In the genomic region with DNA sequence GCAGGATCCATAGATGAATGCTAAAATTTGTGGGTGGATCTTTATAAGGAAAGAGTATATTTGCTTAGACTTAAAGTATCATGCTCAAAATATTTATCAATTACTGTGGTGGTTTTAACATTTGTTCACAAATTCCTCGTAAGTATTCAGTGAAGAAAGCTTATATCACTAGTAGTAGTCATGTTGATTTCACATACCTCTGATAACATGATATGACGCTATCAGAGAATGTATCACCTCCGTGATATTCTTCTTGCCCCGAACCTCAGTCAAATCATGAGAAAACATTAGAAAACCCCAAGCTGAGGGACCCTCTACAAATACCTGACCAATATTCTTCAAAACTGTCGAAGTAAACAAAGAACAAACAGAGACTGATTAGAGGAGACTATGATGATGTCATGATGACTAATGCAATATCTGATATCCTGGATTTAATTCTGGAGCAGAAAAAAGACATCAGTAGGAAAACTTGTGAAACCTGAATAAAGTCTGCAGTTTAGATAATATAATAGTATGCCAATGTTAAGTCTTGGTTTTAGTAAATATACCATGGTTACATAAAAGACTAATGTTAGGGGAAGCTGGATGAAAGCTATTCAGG, we compare ENCODE assay signal across 27 cellular contexts.
A peak's percentile ranks its signal among the peaks of the same experiment; 100 is the strongest.
DNase-seq lines count a peak whose midpoint lies in the region; ATAC-seq and TF ChIP-seq lines count a peak whose summit lies in the region.
"Had no signal": no experiment of that assay in that cellular context is flagged by ENCODE, and none has a peak within 500 bp of the region (broad histone marks: within the 10 kb centered on the region; RNA-seq: fewer than 3 reads in every experiment).

No MANE protein-coding gene starts in this region.

- no peak overlapping the region for H3K27ac Mint-ChIP-seq in chondrocyte (ENCODE audit: unreplicated experiment)
- H3K27ac Mint-ChIP-seq: activated CD8-positive, alpha-beta memory T cell treated with anti-CD3 and anti-CD28 coated beads, Interleukin-2, amount 10 ng/mL, durations not matched to agents 7 days and 5 days; activated naive CD8-positive, alpha-beta T cell treated with anti-CD3 and anti-CD28 coated beads for 36 hours; CD4-positive, alpha-beta T cell; neural progenitor cell; stimulated activated memory B cell treated with anti-CD40 and anti-IgM and Interleukin-4, amounts not matched to agents 10 μg/mL and 1 μg/mL and 100 μg/mL, for 72 hours; T-cell had no signal

- H3K4me3 ChIP-seq in fibroblast of the aortic adventitia (ENCODE audit: low read depth, low read length): no peak overlapping the region
- H3K4me3 ChIP-seq: cardiac muscle cell, dorsolateral prefrontal cortex, neural progenitor cell, prostate gland, testis had no signal

- H3K36me3 Mint-ChIP-seq in chondrocyte (ENCODE audit: low read depth): peaks cover 6% of the 10 kb centered on the region
- H3K36me3 Mint-ChIP-seq: activated CD8-positive, alpha-beta memory T cell treated with anti-CD3 and anti-CD28 coated beads, Interleukin-2, amount 10 ng/mL, durations not matched to agents 7 days and 5 days; neural progenitor cell had no signal

- no peak for TF ChIP-seq CTCF in fibroblast of the aortic adventitia (IDR thresholded peaks at IDR 0.05; ENCODE audit: insufficient read depth, low read length)
- no peak for TF ChIP-seq CTCF in chondrocyte (IDR thresholded peaks at IDR 0.05)

- ATAC-seq in GM19395 (IDR thresholded peaks at IDR 0.05; ENCODE audit: unreplicated experiment): no peak
- ATAC-seq: activated CD8-positive, alpha-beta memory T cell treated with anti-CD3 and anti-CD28 coated beads, Interleukin-2, amount 10 ng/mL, durations not matched to agents 7 days and 5 days; left ventricle myocardium superior; Right ventricle myocardium inferior; stimulated activated memory B cell treated with anti-CD40 and anti-IgM and Interleukin-4, amounts not matched to agents 10 μg/mL and 1 μg/mL and 100 μg/mL, for 72 hours; T-cell had no signal

- no peaks in the 10 kb centered on the region for H3K27me3 Mint-ChIP-seq in chondrocyte (ENCODE audit: low read depth)
- H3K27me3 Mint-ChIP-seq: activated CD8-positive, alpha-beta memory T cell treated with anti-CD3 and anti-CD28 coated beads, Interleukin-2, amount 10 ng/mL, durations not matched to agents 7 days and 5 days; activated naive CD8-positive, alpha-beta T cell treated with anti-CD3 and anti-CD28 coated beads for 36 hours; CD4-positive, alpha-beta T cell; stimulated activated memory B cell treated with anti-CD40 and anti-IgM and Interleukin-4, amounts not matched to agents 10 μg/mL and 1 μg/mL and 100 μg/mL, for 72 hours had no signal

- DNase-seq in EL: peak; percentile 11
- DNase-seq in LHCN-M2 (ENCODE audit: low read depth): peak; percentile 29
- peak; percentile 21 for DNase-seq in astrocyte of the hippocampus (ENCODE audit: low read depth, low spot score)
- peak; percentile 31 for DNase-seq in fibroblast of the aortic adventitia (ENCODE audit: low read depth)
- DNase-seq in NCI-H345 treated with DMSO at 0.1 percent for 48 hours (lab: John Stamatoyannopoulos, UW; ENCODE audit: unreplicated experiment): no peak
- DNase-seq in NOMO-1 treated with dmso at 0.1 percent for 144 hours (lab: John Stamatoyannopoulos, UW; ENCODE audit: unreplicated experiment): no peak
- no peak for DNase-seq in chondrocyte (ENCODE audit: low spot score)
- DNase-seq: activated CD4-positive, alpha-beta T cell treated with anti-CD3 and anti-CD28 coated beads for 48 hours; activated CD8-positive, alpha-beta memory T cell treated with anti-CD3 and anti-CD28 coated beads, Interleukin-2, amount 10 ng/mL, durations not matched to agents 7 days and 5 days; activated naive CD8-positive, alpha-beta T cell treated with anti-CD3 and anti-CD28 coated beads for 36 hours; CD4-positive, alpha-beta T cell; DMS153; dorsolateral prefrontal cortex; erythroblast; glutamatergic neuron; left ventricle myocardium superior; NCI-H1105 treated with DMSO at 0.1 percent for 48 hours; NCI-H2107; NCI-H524; T-cell; testis had no signal

- peaks cover 20% of the 10 kb centered on the region for H3K9me3 Mint-ChIP-seq in chondrocyte (ENCODE audit: low read depth)

- no peaks in the 10 kb centered on the region for H3K4me1 Mint-ChIP-seq in chondrocyte (ENCODE audit: low read depth)
- H3K4me1 Mint-ChIP-seq: activated CD8-positive, alpha-beta memory T cell treated with anti-CD3 and anti-CD28 coated beads, Interleukin-2, amount 10 ng/mL, durations not matched to agents 7 days and 5 days; activated naive CD8-positive, alpha-beta T cell treated with anti-CD3 and anti-CD28 coated beads for 36 hours; neural progenitor cell; stimulated activated memory B cell treated with anti-CD40 and anti-IgM and Interleukin-4, amounts not matched to agents 10 μg/mL and 1 μg/mL and 100 μg/mL, for 72 hours; T-cell had no signal

- H3K4me3 Mint-ChIP-seq in chondrocyte (ENCODE audit: unreplicated experiment): no peak overlapping the region
- H3K4me3 Mint-ChIP-seq: activated CD8-positive, alpha-beta memory T cell treated with anti-CD3 and anti-CD28 coated beads, Interleukin-2, amount 10 ng/mL, durations not matched to agents 7 days and 5 days; activated naive CD8-positive, alpha-beta T cell treated with anti-CD3 and anti-CD28 coated beads for 36 hours; CD4-positive, alpha-beta T cell; neural progenitor cell; stimulated activated memory B cell treated with anti-CD40 and anti-IgM and Interleukin-4, amounts not matched to agents 10 μg/mL and 1 μg/mL and 100 μg/mL, for 72 hours; T-cell had no signal

Comparison
In these comparisons a context has a peak if more than half of its experiments do, and no peak if none do; other contexts are left out.
1. DNase-seq: peak in EL (single experiment), LHCN-M2 (single experiment), astrocyte of the hippocampus (single experiment) and fibroblast of the aortic adventitia (single experiment); none in NCI-H345 treated with DMSO at 0.1 percent for 48 hours (single experiment), NOMO-1 treated with dmso at 0.1 percent for 144 hours (single experiment) and chondrocyte (single experiment).